ENCODE assay signal across 19 cellular contexts in the genomic region with DNA sequence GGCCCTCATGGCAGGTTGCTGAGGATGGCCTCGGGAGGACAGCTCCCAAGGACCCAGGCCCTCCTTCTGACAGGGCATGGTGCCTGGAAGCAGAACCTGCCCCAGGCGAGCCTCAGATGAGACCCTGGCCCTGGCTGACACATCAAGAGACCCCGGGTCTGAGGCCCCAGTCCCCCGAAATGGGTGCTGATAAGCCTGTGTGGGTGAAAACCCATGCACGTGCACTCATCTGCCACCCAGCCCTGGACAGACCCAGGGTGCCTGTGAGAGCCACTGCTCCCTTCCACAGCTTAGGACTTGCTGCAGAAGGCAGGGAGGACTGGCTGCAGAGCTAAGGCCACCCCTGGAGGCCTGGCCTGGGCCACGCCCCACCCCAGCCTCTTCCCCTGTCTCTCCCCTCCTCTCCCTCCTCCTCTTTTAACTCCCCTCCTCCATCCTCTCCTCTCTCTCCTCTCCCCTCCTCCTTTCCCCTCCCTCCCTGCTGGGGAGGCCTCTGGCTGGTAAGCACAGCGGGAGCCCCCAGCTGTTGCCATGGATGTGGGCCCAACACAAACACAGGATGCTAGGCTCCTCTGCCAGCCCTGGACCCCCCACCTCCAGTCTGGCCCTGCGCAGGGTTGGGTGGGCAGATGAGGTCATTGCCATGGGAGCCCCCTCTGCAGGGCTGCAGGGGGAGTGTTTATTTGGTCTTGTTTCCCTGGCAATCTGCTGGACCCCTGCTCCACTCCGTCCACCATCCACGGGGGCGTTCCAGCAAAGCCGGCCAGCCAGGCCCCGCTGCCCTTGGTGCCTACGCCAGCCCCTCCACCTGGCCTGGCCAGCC. TPM values are rescaled to one million over a fixed set of nuclear protein-coding genes. Genes with fewer than 3 reads are reported as not detected.
DNase-seq lines count a peak whose midpoint lies in the region; FAIRE-seq and TF ChIP-seq lines count a peak whose summit lies in the region.
"Had no signal": no experiment of that assay in that cellular context is flagged by ENCODE, and none has a peak within 500 bp of the region (broad histone marks: within the 10 kb centered on the region; RNA-seq: fewer than 3 reads in every experiment).

No MANE protein-coding gene starts in this region.

- no peak overlapping the region for H2AFZ ChIP-seq in H9 (ENCODE audit: low read length)

- no peak overlapping the region for H2BK12ac ChIP-seq in H9 (ENCODE audit: insufficient read length, low read depth, low read length)

- H3K27ac Mint-ChIP-seq in H9, result no peak overlapping the region
- no peak overlapping the region for H3K27ac Mint-ChIP-seq in nephron progenitor cell
- H3K27ac Mint-ChIP-seq: activated T-helper 1 cell treated with anti-CD3 and anti-CD28 coated beads, Interleukin-12 subunit alpha, Interleukin-12 subunit beta, Interleukin-2, Interleukin-4 antibody, amounts not matched to agents 30 ng/mL and 10 ng/mL and 1 ng/mL, durations not matched to agents 14 hours and 24 hours and 36 hours; CD14-positive monocyte had no signal

- H2BK120ac ChIP-seq in H9 (ENCODE audit: low read depth, low read length, poor library complexity, severe bottlenecking), result no peak overlapping the region

- DNase-seq in H9 (no peak), NCI-H1417 (lab: John Stamatoyannopoulos, UW) (peak in 2 of 3 experiments; percentile 80 to 92), SJCRH30 (peak; percentile 78 to 80), nephron progenitor cell (peak; percentile 43), frontal cortex (ENCODE audit: low spot score in 2 of 2) (no peak), GDM1 (lab: John Stamatoyannopoulos, UW) (no peak), GM19238 (ENCODE audit: insufficient read length, low spot score) (no peak)
- DNase-seq: activated CD4-positive, alpha-beta T cell treated with anti-CD3 and anti-CD28 coated beads, Interleukin-2, amount 50 U/mL, for 4 hours; adrenal gland; KG1; NCI-H187 had no signal

- H2BK5ac ChIP-seq in H9 (ENCODE audit: insufficient read length, low read length), result no peak overlapping the region

- H2BK20ac ChIP-seq in H9 (ENCODE audit: low read depth, low read length, poor library complexity, severe bottlenecking), result no peak overlapping the region

- no peaks in the 10 kb centered on the region for H3K36me3 ChIP-seq in SJCRH30
- H3K36me3 ChIP-seq: adrenal gland, pancreas had no signal

- H3K23ac ChIP-seq in H9 (ENCODE audit: insufficient read length, low read depth, low read length), result no peak overlapping the region

- H3K9ac ChIP-seq in H9 (ENCODE audit: extremely low read depth, insufficient read length, low read length), result no peak overlapping the region

- H3K56ac ChIP-seq in H9 (ENCODE audit: insufficient read length, low read depth, low read length), result no peak overlapping the region

- H3K4me1 Mint-ChIP-seq in H9 (peaks cover 37 to 51% of the 10 kb centered on the region in 2 experiments), nephron progenitor cell (peaks cover 77% of the 10 kb centered on the region)

- no CpG with 5 or more reads among the region's 14 CpGs for WGBS in H9 (ENCODE audit: extremely low coverage, insufficient read length, low lambda C conversion rate)

- no peak; the same call in 2 of the 3 replicates for TF ChIP-seq CTCF in H9 (conservative IDR thresholded peaks at IDR 0.05)
- no peak for TF ChIP-seq CTCF in nephron progenitor cell (IDR thresholded peaks at IDR 0.05)

- no peak overlapping the region for H2BK15ac ChIP-seq in H9 (ENCODE audit: low read depth, low read length)

- H4K91ac ChIP-seq in H9 (ENCODE audit: insufficient read length, low read depth, low read length), result no peak overlapping the region

- no peaks in the 10 kb centered on the region for H3K23me2 ChIP-seq in H9 (ENCODE audit: insufficient read length, low read depth, low read length, poor library complexity, severe bottlenecking)

- no peak overlapping the region for H4K8ac ChIP-seq in H9 (replicated peaks; ENCODE audit: insufficient read length, low read depth, low read length)

- H2AK5ac ChIP-seq in H9 (ENCODE audit: insufficient read length, low read length), result no peak overlapping the region

- FAIRE-seq in frontal cortex (lab: Jason Lieb, UNC), result no peak
- FAIRE-seq: colon, keratinocyte, pancreas had no signal

- no peak overlapping the region for H3K18ac ChIP-seq in H9 (ENCODE audit: insufficient read length, low read depth, low read length)

- H3K79me1 ChIP-seq in H9 (ENCODE audit: insufficient read depth, low read depth, low read length, poor library complexity, severe bottlenecking), result no peaks in the 10 kb centered on the region

- H3K4me3 ChIP-seq in SJCRH30, result no peak overlapping the region
- H3K4me3 ChIP-seq: adrenal gland, pancreas, smooth muscle cell had no signal

- no peak overlapping the region for H3K4me3 Mint-ChIP-seq in H9
- no peak overlapping the region for H3K4me3 Mint-ChIP-seq in nephron progenitor cell
- H3K4me3 Mint-ChIP-seq: activated T-helper 1 cell treated with anti-CD3 and anti-CD28 coated beads, Interleukin-12 subunit alpha, Interleukin-12 subunit beta, Interleukin-2, Interleukin-4 antibody, amounts not matched to agents 30 ng/mL and 10 ng/mL and 1 ng/mL, durations not matched to agents 14 hours and 24 hours and 36 hours; CD14-positive monocyte had no signal

- no peak overlapping the region for H4K5ac ChIP-seq in H9 (ENCODE audit: insufficient read length, low read depth, low read length)

- H3K36me3 Mint-ChIP-seq in H9 (ENCODE audit: insufficient read depth in 1 of 3, low read depth in 3 of 3), result no peaks in the 10 kb centered on the region
- no peaks in the 10 kb centered on the region for H3K36me3 Mint-ChIP-seq in nephron progenitor cell (ENCODE audit: low read depth)
- H3K36me3 Mint-ChIP-seq: CD14-positive monocyte had no signal

- H3K9me3 ChIP-seq in H9 (ENCODE audit: control insufficient read depth, low read depth, low read length) (no peaks in the 10 kb centered on the region), SJCRH30 (replicated peaks) (no peaks in the 10 kb centered on the region)
- H3K9me3 ChIP-seq: adrenal gland, pancreas had no signal

- peak overlapping the region; percentile 26; the same call in 1 of the 2 replicates for H3K14ac ChIP-seq in H9 (ENCODE audit: insufficient read depth, low read length)

- no peak overlapping the region for H3K4me2 ChIP-seq in H9 (ENCODE audit: insufficient read depth, insufficient read length, low read length)
- H3K4me2 ChIP-seq: smooth muscle cell had no signal

- H3K9me3 Mint-ChIP-seq in H9, result no peaks in the 10 kb centered on the region
- H3K9me3 Mint-ChIP-seq in nephron progenitor cell, result no peaks in the 10 kb centered on the region
- H3K9me3 Mint-ChIP-seq: activated T-helper 1 cell treated with anti-CD3 and anti-CD28 coated beads, Interleukin-12 subunit alpha, Interleukin-12 subunit beta, Interleukin-2, Interleukin-4 antibody, amounts not matched to agents 30 ng/mL and 10 ng/mL and 1 ng/mL, durations not matched to agents 14 hours and 24 hours and 36 hours had no signal

- no peaks in the 10 kb centered on the region; the same call in 1 of the 2 replicates for H3K27me3 Mint-ChIP-seq in H9 (ENCODE audit: low read depth)
- H3K27me3 Mint-ChIP-seq in nephron progenitor cell (ENCODE audit: low read depth, poor library complexity), result peaks cover 16% of the 10 kb centered on the region

- H3K79me2 ChIP-seq in H9 (ENCODE audit: insufficient read depth, low read length), result no peaks in the 10 kb centered on the region

- no peaks in the 10 kb centered on the region for H3K27me3 ChIP-seq in H9 (ENCODE audit: insufficient read depth, low read length)
- H3K27me3 ChIP-seq in SJCRH30, result 0 out of 2 replicates have a peak, but pooled peaks cover under 1% of the 10 kb centered on the region
- H3K27me3 ChIP-seq: adrenal gland, pancreas had no signal

- H3K4ac ChIP-seq in H9 (ENCODE audit: low read depth, low read length), result no peak overlapping the region

- H4K20me1 ChIP-seq in H9 (ENCODE audit: control insufficient read depth, insufficient read depth, insufficient read length), result no peaks in the 10 kb centered on the region

- H3T11ph ChIP-seq in H9 (ENCODE audit: low read length), result no peak overlapping the region

- H3K4me1 ChIP-seq in H9 (ENCODE audit: insufficient read depth, low read length) (peaks cover 7% of the 10 kb centered on the region), SJCRH30 (peaks cover 60% of the 10 kb centered on the region)
- H3K4me1 ChIP-seq: adrenal gland, pancreas had no signal

- H3K27ac ChIP-seq in H9 (ENCODE audit: insufficient read length, low read depth, low read length) (no peak overlapping the region), SJCRH30 (peak overlapping the region; percentile 14; the same call in 1 of the 2 replicates)
- H3K27ac ChIP-seq: adrenal gland, epithelial cell of prostate, pancreas had no signal

RNA-seq across cellular contexts. Expression of gene WNT9A, which starts 33.6 kb away (rescaled TPM):
- total RNA-seq in H9 (2021), result 0.66 and 0.77 TPM in 2 replicates
- total RNA-seq in SJCRH30 (2014; rRNA removed; shearing (Covaris generic)), result 0.79 and 1.1 TPM in 2 replicates
- 1.2 TPM for total RNA-seq in frontal cortex
- total RNA-seq: activated T-helper 1 cell treated with anti-CD3 and anti-CD28 coated beads, Interleukin-12 subunit alpha, Interleukin-12 subunit beta, Interleukin-2, Interleukin-4 antibody, amounts not matched to agents 30 ng/mL and 10 ng/mL and 1 ng/mL, durations not matched to agents 14 hours and 24 hours and 36 hours; SK-MEL-5 had no signal

Comparison
In these comparisons a context has a peak if more than half of its experiments do, and no peak if none do; other contexts are left out.
1. DNase-seq: peak in NCI-H1417 (2 of 3), SJCRH30 (2 of 2) and nephron progenitor cell (single experiment); none in H9 (single experiment), frontal cortex (0 of 2), GDM1 (single experiment) and GM19238 (single experiment).